In genomic region chr3:176767385-176767784, GRCh38 we compare ENCODE assay signal across 12 cellular contexts.
DNase-seq lines count a peak whose midpoint lies in the region; ATAC-seq and TF ChIP-seq lines count a peak whose summit lies in the region.
"Had no signal": no experiment of that assay in that cellular context is flagged by ENCODE, and none has a peak within 500 bp of the region (broad histone marks: within the 10 kb centered on the region; RNA-seq: fewer than 3 reads in every experiment).

No MANE protein-coding gene starts in this region.

- H4K20me1 ChIP-seq in GM23248 (ENCODE audit: insufficient read depth): no peaks in the 10 kb centered on the region
- no peaks in the 10 kb centered on the region for H4K20me1 ChIP-seq in PC-3 (ENCODE audit: low read length)
- H4K20me1 ChIP-seq in fibroblast of lung (ENCODE audit: control insufficient read depth, extremely low read depth, insufficient read depth, low read length): no peaks in the 10 kb centered on the region

- H3K9me2 ChIP-seq in GM23248 (ENCODE audit: insufficient read depth): no peaks in the 10 kb centered on the region
- H3K9me2 ChIP-seq in PC-3 (replicated peaks; ENCODE audit: low read length): no peaks in the 10 kb centered on the region

- ATAC-seq in PC-3: peak; percentile 96
- peak; percentile 90 for ATAC-seq in thoracic aorta (ENCODE audit: insufficient number of reproducible peaks, low FRiP score, low read depth)
- ATAC-seq in Right ventricle myocardium superior (ENCODE audit: poor library complexity): no peak

- H3K79me2 ChIP-seq in GM23248 (ENCODE audit: insufficient read depth) (no peaks in the 10 kb centered on the region), PC-3 (ENCODE audit: low read length) (no peaks in the 10 kb centered on the region), fibroblast of lung (ENCODE audit: control insufficient read depth, insufficient read depth, low read length) (no peaks in the 10 kb centered on the region)
- H3K79me2 ChIP-seq: hepatocyte had no signal

- BruUV-seq in PC-3 (replicated peaks; lab: Mats Ljungman, UMichigan): no TSS peak

- no peak overlapping the region for H3K4me3 ChIP-seq in GM23248
- H3K4me3 ChIP-seq in PC-3 (ENCODE audit: low read length): no peak overlapping the region
- no peak overlapping the region for H3K4me3 ChIP-seq in fibroblast of lung (replicated peaks in 1 of 4; ENCODE audit: control extremely low read depth in 1 of 4, insufficient read depth in 1 of 4, low read depth in 3 of 4, low read length in 4 of 4)
- H3K4me3 ChIP-seq in thoracic aorta: no peak overlapping the region
- H3K4me3 ChIP-seq in testis: no peak overlapping the region
- H3K4me3 ChIP-seq: hepatocyte had no signal

- DNase-seq in GM23248 (peak; percentile 82), PC-3 (peak; percentile 97), fibroblast of lung (ENCODE audit: low read depth in 2 of 2) (peak; percentile 41 to 99), thoracic aorta (ENCODE audit: low spot score) (no peak), testis (no peak), Right ventricle myocardium superior (no peak)
- DNase-seq in activated CD8-positive, alpha-beta memory T cell treated with anti-CD3 and anti-CD28 coated beads for 24 hours: no peak
- no peak for DNase-seq in activated CD4-positive, CD25-positive, alpha-beta regulatory T cell treated with anti-CD3 and anti-CD28 coated beads, Interleukin-2, amount 50 U/mL, for 72 hours
- DNase-seq: activated T-cell treated with anti-CD3 and anti-CD28 coated beads, Interleukin-2, amount 50 U/mL, for 48 hours; DMS79 treated with DMSO at 0.1 percent for 48 hours; NCI-H187 treated with DMSO at 0.1 percent for 48 hours had no signal

- H3K27ac ChIP-seq in GM23248 (no peak overlapping the region), PC-3 (ENCODE audit: low read length) (peak overlapping the region; percentile 91), fibroblast of lung (ENCODE audit: insufficient read depth, low read length) (no peak overlapping the region), thoracic aorta (peak overlapping the region in 1 of 2 donors; percentile 30), testis (no peak overlapping the region)
- H3K27ac ChIP-seq: hepatocyte had no signal

- H2AFZ ChIP-seq in GM23248: no peak overlapping the region
- H2AFZ ChIP-seq in PC-3 (ENCODE audit: low read length): no peak overlapping the region
- H2AFZ ChIP-seq in fibroblast of lung (ENCODE audit: low read length): no peak overlapping the region
- H2AFZ ChIP-seq: hepatocyte had no signal

- H3K4me1 ChIP-seq in GM23248 (ENCODE audit: insufficient read depth) (peaks cover 3% of the 10 kb centered on the region), PC-3 (ENCODE audit: insufficient read depth, low read length) (peaks cover 19% of the 10 kb centered on the region), fibroblast of lung (ENCODE audit: control insufficient read depth, extremely low read depth, insufficient read depth, low read length) (no peaks in the 10 kb centered on the region), thoracic aorta (ENCODE audit: control insufficient read depth in 1 of 2, low read depth in 2 of 2) (no peaks in the 10 kb centered on the region), testis (no peaks in the 10 kb centered on the region)

- no peak overlapping the region for H3K4me2 ChIP-seq in GM23248 (ENCODE audit: unreplicated experiment)
- H3K4me2 ChIP-seq in PC-3 (ENCODE audit: low read length): peak overlapping the region; percentile 58
- H3K4me2 ChIP-seq in fibroblast of lung (ENCODE audit: extremely low read depth, insufficient read depth, low read length): no peak overlapping the region
- H3K4me2 ChIP-seq: hepatocyte had no signal

- 3 to 5% methylated on average over 2 of the region's 2 CpGs for WGBS in GM23248 (ENCODE audit: low coverage in 1 of 2, low lambda C conversion rate in 2 of 2, missing lambda C conversion rate in 2 of 2), 2 experiments
- 94 to 95% methylated on average over 2 of the region's 2 CpGs for WGBS in testis, 2 donors

- in situ Hi-C loops in GM23248 (cut with MboI): no loop called here

- no peaks in the 10 kb centered on the region for H3K36me3 ChIP-seq in GM23248 (ENCODE audit: low read depth)
- no peaks in the 10 kb centered on the region for H3K36me3 ChIP-seq in PC-3 (ENCODE audit: low read depth, low read length)
- no peaks in the 10 kb centered on the region for H3K36me3 ChIP-seq in fibroblast of lung (ENCODE audit: control insufficient read depth, insufficient read depth, low read length)
- H3K36me3 ChIP-seq in thoracic aorta: no peaks in the 10 kb centered on the region
- H3K36me3 ChIP-seq in testis (ENCODE audit: low read depth, missing control alignments): no peaks in the 10 kb centered on the region

- intact Hi-C loops in PC-3 (cut with micrococcal nuclease) (no loop called here), testis (cut with DNase I; ENCODE audit: low total_unique reads) (no loop called here), Right ventricle myocardium superior (cut with DNase I) (no loop called here)

- no peaks in the 10 kb centered on the region for H3F3A ChIP-seq in GM23248 (ENCODE audit: insufficient read depth)
- no peaks in the 10 kb centered on the region for H3F3A ChIP-seq in PC-3 (ENCODE audit: low read length, unreplicated experiment)

- CTCF ChIA-PET in PC-3 (lab: Charles Lee): no interaction called here

- H3K9ac ChIP-seq in GM23248: no peak overlapping the region
- H3K9ac ChIP-seq in PC-3 (ENCODE audit: low read length): peak overlapping the region; percentile 52
- no peak overlapping the region for H3K9ac ChIP-seq in fibroblast of lung (ENCODE audit: insufficient read depth, low read length)

- POLR2A ChIA-PET in PC-3 (lab: Charles Lee; ENCODE audit: unreplicated experiment): no interaction called here

- H3K9me3 ChIP-seq in GM23248 (ENCODE audit: low read depth) (no peaks in the 10 kb centered on the region), PC-3 (ENCODE audit: low read length) (no peaks in the 10 kb centered on the region), fibroblast of lung (ENCODE audit: control insufficient read depth, insufficient read depth, low read depth, low read length) (no peaks in the 10 kb centered on the region), thoracic aorta (no peaks in the 10 kb centered on the region), testis (no peaks in the 10 kb centered on the region)

- TF ChIP-seq POLR2A in testis (IDR thresholded peaks at IDR 0.05): no peak

- no peaks in the 10 kb centered on the region for H3K27me3 ChIP-seq in GM23248 (replicated peaks; ENCODE audit: insufficient read depth)
- H3K27me3 ChIP-seq in PC-3 (ENCODE audit: low read length): no peaks in the 10 kb centered on the region
- no peaks in the 10 kb centered on the region for H3K27me3 ChIP-seq in fibroblast of lung (ENCODE audit: control insufficient read depth, insufficient read depth, low read length)
- H3K27me3 ChIP-seq in thoracic aorta (replicated peaks; ENCODE audit: insufficient read depth): no peaks in the 10 kb centered on the region
- H3K27me3 ChIP-seq in testis: no peaks in the 10 kb centered on the region
- H3K27me3 ChIP-seq: hepatocyte had no signal

- TF ChIP-seq CTCF in PC-3 (conservative IDR thresholded peaks at IDR 0.05; ENCODE audit: low read depth, low read length) (no peak), fibroblast of lung (conservative IDR thresholded peaks at IDR 0.05 in 1 of 2, IDR thresholded peaks at IDR 0.05 in 1 of 2; ENCODE audit: low read depth in 1 of 2, low read length in 2 of 2) (no peak), thoracic aorta (IDR thresholded peaks at IDR 0.05) (no peak), testis (IDR thresholded peaks at IDR 0.05) (no peak)

Comparison
In these comparisons a context has a peak if more than half of its experiments do, and no peak if none do; other contexts are left out.
1. DNase-seq: peak in GM23248 (single experiment), PC-3 (single experiment) and fibroblast of lung (2 of 2); none in thoracic aorta (single experiment), testis (single experiment), activated CD8-positive, alpha-beta memory T cell treated with anti-CD3 and anti-CD28 coated beads for 24 hours (single experiment), Right ventricle myocardium superior (single experiment) and activated CD4-positive, CD25-positive, alpha-beta regulatory T cell treated with anti-CD3 and anti-CD28 coated beads, Interleukin-2, amount 50 U/mL, for 72 hours (single experiment).